In the genomic region with DNA sequence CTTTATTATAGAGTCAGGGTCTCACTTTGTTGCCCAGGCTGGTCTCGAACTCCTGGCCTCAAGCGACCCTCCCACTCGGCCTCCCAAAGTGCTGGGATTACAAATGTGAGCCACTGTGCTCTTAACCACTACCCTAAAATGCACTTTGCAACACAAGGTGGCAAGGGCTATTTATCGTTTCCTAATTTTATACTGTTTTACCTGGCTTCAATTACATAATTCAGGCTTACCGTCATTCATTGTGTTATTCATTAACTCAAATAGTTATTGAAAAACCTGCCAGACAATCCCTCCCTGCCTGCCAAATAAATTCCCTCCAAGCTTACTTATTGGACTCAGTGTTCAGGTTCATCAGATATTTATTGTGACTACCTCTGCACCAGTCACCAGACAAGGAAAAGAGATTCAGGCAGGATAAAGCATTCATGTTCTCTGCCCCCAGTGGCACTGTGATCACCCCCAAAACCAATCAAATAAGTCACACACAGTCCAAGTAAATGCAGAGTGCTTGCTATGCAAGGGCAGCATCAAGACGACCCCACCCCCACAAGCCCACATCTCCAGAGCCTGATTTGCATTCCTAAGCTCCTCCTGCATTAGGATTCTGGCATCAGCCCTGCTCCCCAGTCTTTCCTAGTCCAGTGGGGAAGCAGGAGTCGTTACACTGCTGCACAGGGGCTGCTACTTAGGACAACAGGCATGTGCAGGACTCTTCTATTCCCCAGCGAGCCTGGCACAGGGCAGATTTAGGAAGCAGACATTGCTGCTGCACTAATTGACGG, we compare ENCODE assay signal across 13 cellular contexts. TPM values are rescaled to one million over a fixed set of nuclear protein-coding genes. Genes with fewer than 3 reads are reported as not detected.
DNase-seq lines count a peak whose midpoint lies in the region; ATAC-seq and TF ChIP-seq lines count a peak whose summit lies in the region.
"Had no signal": no experiment of that assay in that cellular context is flagged by ENCODE, and none has a peak within 500 bp of the region (broad histone marks: within the 10 kb centered on the region; RNA-seq: fewer than 3 reads in every experiment).

No MANE protein-coding gene starts in this region.

- no peak overlapping the region for H2BK120ac ChIP-seq in mesenchymal stem cell (ENCODE audit: low read depth, low read length)

- H3K79me1 ChIP-seq in mesenchymal stem cell (replicated peaks; ENCODE audit: low read length, poor library complexity, severe bottlenecking) = peaks cover 7% of the 10 kb centered on the region

- no peak for TF ChIP-seq POLR2A in breast epithelium (IDR thresholded peaks at IDR 0.05)

- H4K91ac ChIP-seq in mesenchymal stem cell (ENCODE audit: low read length) = no peak overlapping the region

- POLR2A ChIA-PET in MCF 10A (lab: Yijun Ruan, JAX) = interaction anchor here (1.7 kb wide), 1 partner anchor 47 kb away, joined by 4 read pairs; a partner anchor contains a TSS

- no peaks in the 10 kb centered on the region for H3K27me3 Mint-ChIP-seq in MCF 10A (ENCODE audit: insufficient read depth, unreplicated experiment)
- H3K27me3 Mint-ChIP-seq: stimulated activated naive CD8-positive, alpha-beta T cell treated with anti-CD3 and anti-CD28 coated beads, Interleukin-15, amount 100 ng/mL, for 72 hours had no signal

- H3K4me1 Mint-ChIP-seq in MCF 10A (ENCODE audit: insufficient read depth, unreplicated experiment) = peaks cover 9% of the 10 kb centered on the region

- H3K27me3 ChIP-seq in breast epithelium (no peaks in the 10 kb centered on the region), mesenchymal stem cell (ENCODE audit: control insufficient read depth in 1 of 2, insufficient read depth in 1 of 2, low read length in 2 of 2) (no peaks in the 10 kb centered on the region)

- no peak overlapping the region for H4K8ac ChIP-seq in mesenchymal stem cell (ENCODE audit: low read length)

- H3K9ac ChIP-seq in mesenchymal stem cell (ENCODE audit: low read length) = no peak overlapping the region

- no peak overlapping the region for H3K14ac ChIP-seq in mesenchymal stem cell (ENCODE audit: low read length in 2 of 2)

- H2BK5ac ChIP-seq in mesenchymal stem cell (ENCODE audit: low read depth, low read length, poor library complexity, severe bottlenecking) = peak overlapping the region; percentile 1

- WGBS in mesenchymal stem cell = 79% methylated on average over 9 of the region's 9 CpGs

- intact Hi-C loops in breast epithelium (cut with DNase I; ENCODE audit: low total_unique reads) (no loop called here), MCF 10A (cut with micrococcal nuclease) (no loop called here)

- H3K27ac ChIP-seq in breast epithelium = peak overlapping the region; percentile 43 to 53
- peak overlapping the region; percentile 38 for H3K27ac ChIP-seq in mesenchymal stem cell (ENCODE audit: low read length, poor library complexity, severe bottlenecking)

- H3K27ac Mint-ChIP-seq in MCF 10A (ENCODE audit: low read depth, unreplicated experiment) = no peak overlapping the region
- H3K27ac Mint-ChIP-seq: stimulated activated naive CD8-positive, alpha-beta T cell treated with anti-CD3 and anti-CD28 coated beads, Interleukin-15, amount 100 ng/mL, for 72 hours had no signal

- no peak overlapping the region for H2AFZ ChIP-seq in mesenchymal stem cell (ENCODE audit: low read depth, low read length)

- H3K4me3 ChIP-seq in breast epithelium (no peak overlapping the region), mesenchymal stem cell (ENCODE audit: insufficient read depth in 1 of 2, low read depth in 1 of 2, low read length in 2 of 2) (no peak overlapping the region)

- no peak overlapping the region for H3K23ac ChIP-seq in mesenchymal stem cell (ENCODE audit: low read length in 2 of 2)

- no peak overlapping the region for H3K18ac ChIP-seq in mesenchymal stem cell (ENCODE audit: low read depth in 1 of 2, low read length in 2 of 2)

- H2BK15ac ChIP-seq in mesenchymal stem cell (ENCODE audit: low read depth, poor library complexity, severe bottlenecking) = no peak overlapping the region

- H2BK12ac ChIP-seq in mesenchymal stem cell (ENCODE audit: low read length in 2 of 2) = no peak overlapping the region

- BruUV-seq in MCF 10A (replicated peaks; lab: Mats Ljungman, UMichigan) = no TSS peak

- H3K4me3 Mint-ChIP-seq in MCF 10A (ENCODE audit: unreplicated experiment) = no peak overlapping the region
- H3K4me3 Mint-ChIP-seq: stimulated activated naive CD8-positive, alpha-beta T cell treated with anti-CD3 and anti-CD28 coated beads, Interleukin-15, amount 100 ng/mL, for 72 hours had no signal

- CTCF ChIA-PET in MCF 10A (lab: Yijun Ruan, JAX) = interaction anchor here (0.7 to 1.4 kb wide), 2 partner anchors 24 to 26 kb away, joined by 3 read pairs; no protein-coding TSS in a partner anchor

- H3K9me3 Mint-ChIP-seq in MCF 10A (ENCODE audit: unreplicated experiment) = no peaks in the 10 kb centered on the region
- H3K9me3 Mint-ChIP-seq: stimulated activated naive CD8-positive, alpha-beta T cell treated with anti-CD3 and anti-CD28 coated beads, Interleukin-15, amount 100 ng/mL, for 72 hours had no signal

- peak overlapping the region; percentile 60 for H2AK5ac ChIP-seq in mesenchymal stem cell (ENCODE audit: low read length, severe bottlenecking)

- H3K36me3 ChIP-seq in breast epithelium (no peaks in the 10 kb centered on the region), mesenchymal stem cell (ENCODE audit: control insufficient read depth in 1 of 2, insufficient read depth in 2 of 2, low read depth in 1 of 2, low read length in 2 of 2) (peaks cover 34 to 40% of the 10 kb centered on the region in 2 experiments)

- DNase-seq in breast epithelium (ENCODE audit: low spot score in 2 of 2) = peak in 1 of 2 donors; percentile 36
- DNase-seq in MCF 10A (ENCODE audit: unreplicated experiment) = no peak
- peak; percentile 25 for DNase-seq in glomerular visceral epithelial cell (ENCODE audit: extremely low spot score)
- no peak for DNase-seq in mesenchymal stem cell
- peak; percentile 43 for DNase-seq in ureter (ENCODE audit: low spot score)
- DNase-seq in UCSD-AML1 (lab: John Stamatoyannopoulos, UW; ENCODE audit: unreplicated experiment) = no peak
- DNase-seq: activated CD4-positive, alpha-beta T cell treated with anti-CD3 and anti-CD28 coated beads for 1 hour; aorta; SIG-M5; stimulated activated naive CD8-positive, alpha-beta T cell treated with anti-CD3 and anti-CD28 coated beads, Interleukin-15, amount 100 ng/mL, for 72 hours had no signal

- no peak for ATAC-seq in HG02798 (IDR thresholded peaks at IDR 0.05; ENCODE audit: poor library complexity, unreplicated experiment)
- ATAC-seq in GM18502 (IDR thresholded peaks at IDR 0.05; ENCODE audit: poor library complexity, unreplicated experiment) = no peak
- ATAC-seq: stimulated activated naive CD8-positive, alpha-beta T cell treated with anti-CD3 and anti-CD28 coated beads, Interleukin-15, amount 100 ng/mL, for 72 hours had no signal

- H3K4ac ChIP-seq in mesenchymal stem cell (ENCODE audit: low read depth in 1 of 2, low read length in 2 of 2) = no peak overlapping the region

- peaks cover 9% of the 10 kb centered on the region for H3K36me3 Mint-ChIP-seq in MCF 10A (ENCODE audit: insufficient read depth, unreplicated experiment)

- H3K9me3 ChIP-seq in breast epithelium (no peaks in the 10 kb centered on the region), mesenchymal stem cell (ENCODE audit: control insufficient read depth, low read length) (no peaks in the 10 kb centered on the region)

- H3K4me1 ChIP-seq in breast epithelium (peaks cover 0 to 13% of the 10 kb centered on the region in 2 donors), mesenchymal stem cell (ENCODE audit: control insufficient read depth, insufficient read depth, low read depth, low read length) (peaks cover 32% of the 10 kb centered on the region)

- TF ChIP-seq CTCF in breast epithelium (IDR thresholded peaks at IDR 0.05) = no peak
- TF ChIP-seq CTCF in MCF 10A (IDR thresholded peaks at IDR 0.05; ENCODE audit: unreplicated experiment) = no peak

- no peak overlapping the region for H3K4me2 ChIP-seq in mesenchymal stem cell (ENCODE audit: low read length, poor library complexity, severe bottlenecking)

RNA-seq across cellular contexts. Expression of a gene that starts 8.1 kb away (rescaled TPM):
- total RNA-seq in breast epithelium = 1 to 10 TPM; 4.2 to 8.2 (median 7.2) TPM
- total RNA-seq in MCF 10A (2022) = 3.8 and 4.4 TPM in 2 replicates
- 10.5 TPM for polyA plus RNA-seq in mesenchymal stem cell (2013, experiment 1 of 2)
- polyA plus RNA-seq in mesenchymal stem cell (2013, experiment 2 of 2) = 10.0 TPM
- 60.8 TPM for total RNA-seq in ureter

RNA-seq across cellular contexts. Expression of a gene that starts 8.1 kb away (rescaled TPM):
- total RNA-seq in breast epithelium (under 1 TPM in 2 of 3 donors, not detected in 1; 0.33 to 0.88 TPM), MCF 10A (2022) (5.2 and 9.4 TPM in 2 replicates), ureter (0.91 TPM)
- polyA plus RNA-seq in mesenchymal stem cell (2013, experiment 1 of 2) = 0.73 TPM
- polyA plus RNA-seq in mesenchymal stem cell (2013, experiment 2 of 2) = 0.89 TPM
- total RNA-seq: aorta, posterior vena cava had no signal
- polyA plus RNA-seq: aorta had no signal

RNA-seq across cellular contexts. Expression of a gene that starts 38.8 kb away (rescaled TPM):
- total RNA-seq in breast epithelium = 10 to 100 TPM; 23.9 to 33.8 (median 28.4) TPM
- 99.3 and 137 TPM in 2 replicates for total RNA-seq in MCF 10A (2022)
- polyA plus RNA-seq in mesenchymal stem cell (2013, experiment 1 of 2) = 158 TPM
- polyA plus RNA-seq in mesenchymal stem cell (2013, experiment 2 of 2) = 158 TPM
- total RNA-seq in ureter = 31.2 TPM

RNA-seq across cellular contexts. Expression of a gene that starts 47.6 kb away (rescaled TPM):
- total RNA-seq in breast epithelium (10 to 100 TPM; 71.6 to 79.2 (median 75.4) TPM), MCF 10A (2022) (39.3 and 42.2 TPM in 2 replicates), ureter (66.9 TPM)
- polyA plus RNA-seq in mesenchymal stem cell (2013, experiment 1 of 2) = 49.9 TPM
- polyA plus RNA-seq in mesenchymal stem cell (2013, experiment 2 of 2) = 50.5 TPM

Comparison
In these comparisons a context has a peak if more than half of its experiments do, and no peak if none do; other contexts are left out.
1. DNase-seq: peak in glomerular visceral epithelial cell (single experiment) and ureter (single experiment); none in MCF 10A (single experiment), mesenchymal stem cell (single experiment) and UCSD-AML1 (single experiment).